Comparison of ENCODE assay signal across 17 cellular contexts in the genomic region with DNA sequence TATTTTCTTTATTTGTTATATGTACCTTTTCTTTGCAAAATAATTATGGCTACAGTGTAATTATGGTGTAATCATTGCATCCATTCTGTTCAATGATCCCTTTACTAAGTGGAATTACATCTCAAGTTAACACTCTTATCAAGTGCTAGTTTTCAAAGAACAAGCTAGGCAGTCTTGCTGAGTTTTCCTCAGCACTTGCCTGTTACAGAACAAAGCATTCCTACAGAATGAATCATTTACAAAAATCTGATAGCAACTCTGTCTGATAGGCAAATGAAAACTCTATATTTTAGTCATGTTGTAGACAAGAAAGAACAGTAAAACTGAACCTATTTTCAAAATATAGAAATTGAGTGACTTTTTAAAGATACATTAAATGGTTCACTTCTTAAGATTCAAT.
DNase-seq lines count a peak whose midpoint lies in the region; ATAC-seq, FAIRE-seq and TF ChIP-seq lines count a peak whose summit lies in the region.
"Had no signal": no experiment of that assay in that cellular context is flagged by ENCODE, and none has a peak within 500 bp of the region (broad histone marks: within the 10 kb centered on the region; RNA-seq: fewer than 3 reads in every experiment).

No MANE protein-coding gene starts in this region.

- no peaks in the 10 kb centered on the region for H3K4me1 ChIP-seq in HepG2 (ENCODE audit: insufficient read depth, low read length)
- H3K4me1 ChIP-seq in right lobe of liver = no peaks in the 10 kb centered on the region
- no peaks in the 10 kb centered on the region for H3K4me1 ChIP-seq in left lung

- no peaks in the 10 kb centered on the region for H3K9me3 ChIP-seq in HepG2 (ENCODE audit: low read length)
- no peaks in the 10 kb centered on the region for H3K9me3 ChIP-seq in right lobe of liver
- no peaks in the 10 kb centered on the region for H3K9me3 ChIP-seq in left lung
- H3K9me3 ChIP-seq: Caco-2 had no signal

- H3K4me3 ChIP-seq in HepG2 (replicated peaks in 1 of 3; ENCODE audit: insufficient read depth in 1 of 3, low read depth in 2 of 3, low read length in 3 of 3) = no peak overlapping the region
- no peak overlapping the region for H3K4me3 ChIP-seq in right lobe of liver
- no peak overlapping the region for H3K4me3 ChIP-seq in bronchial epithelial cell (ENCODE audit: low read depth, low read length)
- H3K4me3 ChIP-seq in left lung = no peak overlapping the region

- H3K27me3 ChIP-seq in HepG2 (ENCODE audit: control insufficient read depth in 1 of 2, insufficient read depth in 2 of 2, low read length in 2 of 2) = no peaks in the 10 kb centered on the region
- H3K27me3 ChIP-seq in right lobe of liver = no peaks in the 10 kb centered on the region
- no peaks in the 10 kb centered on the region for H3K27me3 ChIP-seq in bronchial epithelial cell (ENCODE audit: control insufficient read depth, insufficient read depth, low read length)
- H3K27me3 ChIP-seq in left lung = no peaks in the 10 kb centered on the region

- FAIRE-seq in HepG2 (lab: Jason Lieb, UNC) = no peak
- no peak for FAIRE-seq in bronchial epithelial cell (lab: Jason Lieb, UNC)
- FAIRE-seq: GM12891 had no signal

- DNase-seq in HepG2 (ENCODE audit: low spot score) (peak; percentile 3), right lobe of liver (no peak), bronchial epithelial cell (ENCODE audit: low read depth) (peak; percentile 13), left lung (no peak), retina (no peak), superior temporal gyrus (ENCODE audit: extremely low spot score) (no peak), NCI-H2107 (lab: John Stamatoyannopoulos, UW) (no peak)
- DNase-seq: GOT3, HFFc6, Karpas-422, NCI-H1436, NCI-H446, PC-3 had no signal

- no peak for TF ChIP-seq RAD21 in HepG2 (CRISPR knock-in tag; IDR thresholded peaks at IDR 0.05)

- in situ Hi-C loops in HepG2 (cut with HindIII; ENCODE audit: extremely low pct_ligation_motif_present, low pct_unique_long_range_greater_than_20kb) = no loop called here

- intact Hi-C loops in HepG2 (cut with micrococcal nuclease; ENCODE audit: unreplicated experiment) (no loop called here), right lobe of liver (cut with DNase I) (no loop called here), left lung (cut with DNase I) (no loop called here)

- ATAC-seq in HepG2 (no peak), right lobe of liver (no peak), left lung (peak; percentile 83), GM21529 (IDR thresholded peaks at IDR 0.05; ENCODE audit: unreplicated experiment) (no peak)
- ATAC-seq: PC-3 had no signal

- BruUV-seq in HepG2 (replicated peaks; lab: Mats Ljungman, UMichigan) = no TSS peak

- CTCF ChIA-PET in HepG2 (lab: Yijun Ruan, JAX; ENCODE audit: low intra/inter-chr PET ratio, low total read pairs) = no interaction called here

- H3K27ac ChIP-seq in HepG2 (ENCODE audit: extremely low read length, insufficient read depth, low read length) (no peak overlapping the region), right lobe of liver (no peak overlapping the region), left lung (no peak overlapping the region)
- H3K27ac ChIP-seq: C4-2B had no signal

- no peak overlapping the region for H3K9ac ChIP-seq in HepG2 (ENCODE audit: insufficient read depth, low read depth, low read length)

- no peak overlapping the region for H2AFZ ChIP-seq in HepG2 (ENCODE audit: low read length)

- H3K36me3 ChIP-seq in HepG2 (replicated peaks in 1 of 2; ENCODE audit: control insufficient read depth in 1 of 2, insufficient read depth in 2 of 2, low read length in 2 of 2) = no peaks in the 10 kb centered on the region
- H3K36me3 ChIP-seq in right lobe of liver = no peaks in the 10 kb centered on the region
- no peaks in the 10 kb centered on the region for H3K36me3 ChIP-seq in bronchial epithelial cell (ENCODE audit: control insufficient read depth, insufficient read depth, low read length)
- H3K36me3 ChIP-seq in left lung = no peaks in the 10 kb centered on the region

- H3K79me2 ChIP-seq in HepG2 (ENCODE audit: insufficient read depth, low read length) = no peaks in the 10 kb centered on the region

- H3K4me2 ChIP-seq in HepG2 (ENCODE audit: low read depth, low read length) = no peak overlapping the region

- POLR2A ChIA-PET in HepG2 (lab: Yijun Ruan, JAX) = no interaction called here

- TF ChIP-seq POLR2A in HepG2 (IDR thresholded peaks at IDR 0.05; ENCODE audit: insufficient read depth in 1 of 2, low read depth in 2 of 2, low read length in 2 of 2) = no peak
- no peak for TF ChIP-seq POLR2A in right lobe of liver (IDR thresholded peaks at IDR 0.05)

- no peak for TF ChIP-seq CTCF in HepG2 (CRISPR knock-in tag; IDR thresholded peaks at IDR 0.05)
- TF ChIP-seq CTCF in right lobe of liver (IDR thresholded peaks at IDR 0.05) = no peak
- TF ChIP-seq CTCF in bronchial epithelial cell (IDR thresholded peaks at IDR 0.05; ENCODE audit: insufficient read depth, low read length, severe bottlenecking) = no peak
- TF ChIP-seq CTCF in left lung (IDR thresholded peaks at IDR 0.05) = no peak

- H4K20me1 ChIP-seq in HepG2 (ENCODE audit: insufficient read depth, low read length) = no peaks in the 10 kb centered on the region

- TF ChIP-seq EP300 in HepG2 (IDR thresholded peaks at IDR 0.05; ENCODE audit: low read depth in 2 of 2, low read length in 2 of 2) (no peak), HepG2 (CRISPR knock-in tag; IDR thresholded peaks at IDR 0.05; ENCODE audit: borderline replicate concordance) (no peak)

TF ChIP-seq in HepG2, 621 proteins besides CTCF, POLR2A, EP300 and RAD21:
- TF ChIP-seq ZNF7 (CRISPR knock-in tag; IDR thresholded peaks at IDR 0.05) (no peak), ATM (IDR thresholded peaks at IDR 0.05; ENCODE audit: borderline replicate concordance) (no peak), ZNF232 (CRISPR knock-in tag; IDR thresholded peaks at IDR 0.05; ENCODE audit: borderline replicate concordance) (no peak), ZNF383 (CRISPR knock-in tag; IDR thresholded peaks at IDR 0.05; ENCODE audit: borderline replicate concordance) (no peak), THYN1 (CRISPR knock-in tag; IDR thresholded peaks at IDR 0.05; ENCODE audit: borderline replicate concordance, low read depth) (no peak), HHEX (CRISPR knock-in tag; IDR thresholded peaks at IDR 0.05) (no peak)
- TF ChIP-seq, protein P1, sequence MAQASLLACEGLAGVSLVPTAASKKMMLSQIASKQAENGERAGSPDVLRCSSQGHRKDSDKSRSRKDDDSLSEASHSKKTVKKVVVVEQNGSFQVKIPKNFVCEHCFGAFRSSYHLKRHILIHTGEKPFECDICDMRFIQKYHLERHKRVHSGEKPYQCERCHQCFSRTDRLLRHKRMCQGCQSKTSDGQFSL (CRISPR knock-in tag; IDR thresholded peaks at IDR 0.05) = no peak

Comparison
In these comparisons a context has a peak if more than half of its experiments do, and no peak if none do; other contexts are left out.
1. DNase-seq: peak in HepG2 (single experiment) and bronchial epithelial cell (single experiment); none in right lobe of liver (0 of 3), left lung (0 of 2), retina (single experiment), superior temporal gyrus (single experiment) and NCI-H2107 (single experiment).